Comparison of ENCODE assay signal across 9 cellular contexts in the genomic region with DNA sequence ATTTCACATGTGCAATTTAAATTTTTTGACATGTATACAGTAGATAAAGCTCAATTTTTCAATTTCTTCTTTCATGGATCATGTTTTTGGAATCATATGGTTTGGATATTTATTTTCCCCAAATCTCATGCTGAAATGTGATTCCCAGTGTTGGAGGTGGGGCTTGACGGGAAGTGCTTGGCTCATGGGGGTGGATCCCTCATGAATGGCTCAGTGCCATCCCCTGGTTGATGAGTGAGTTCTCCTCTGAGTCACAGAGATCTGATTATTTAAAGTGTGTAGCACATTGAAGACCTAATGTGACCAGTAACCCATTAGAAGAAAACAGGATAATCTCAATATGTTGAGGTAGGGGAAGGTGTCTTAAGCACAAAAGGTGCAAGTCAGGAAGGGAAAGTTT. TPM values are rescaled to one million over a fixed set of nuclear protein-coding genes. Genes with fewer than 3 reads are reported as not detected.
DNase-seq lines count a peak whose midpoint lies in the region; ATAC-seq lines count a peak whose summit lies in the region.
"Had no signal": no experiment of that assay in that cellular context is flagged by ENCODE, and none has a peak within 500 bp of the region (broad histone marks: within the 10 kb centered on the region; RNA-seq: fewer than 3 reads in every experiment).

No MANE protein-coding gene starts in this region.

- DNase-seq in NCI-H2196 (lab: John Stamatoyannopoulos, UW; ENCODE audit: unreplicated experiment) (peak; percentile 15), NCI-H2196 treated with DMSO at 0.1 percent for 48 hours (lab: John Stamatoyannopoulos, UW; ENCODE audit: unreplicated experiment) (no peak), brain pericyte (ENCODE audit: low read depth, low spot score) (peak; percentile 63), iPS-NIHi7 (ENCODE audit: extremely low spot score) (peak; percentile 28), NCI-H69 (lab: John Stamatoyannopoulos, UW) (no peak)
- no peak for DNase-seq in activated T-cell treated with anti-CD3 and anti-CD28 coated beads, Interleukin-2, amount 50 U/mL, for 24 hours

- peak overlapping the region in 2 of 3 donors; percentile 64 to 94 for H3K4me3 ChIP-seq in skeletal muscle tissue (ENCODE audit: low read length in 3 of 3)

- peak overlapping the region; percentile 93 for H3K27ac ChIP-seq in skeletal muscle tissue (ENCODE audit: low read depth, low read length)

- peaks cover 0 to 3% (median 0%) of the 10 kb centered on the region in 3 donors for H3K9me3 ChIP-seq in skeletal muscle tissue (ENCODE audit: control insufficient read depth in 3 of 3, low read length in 3 of 3)

- H3K27ac Mint-ChIP-seq in activated T-cell treated with anti-CD3 and anti-CD28 coated beads, Interleukin-2, amount 50 U/mL, for 24 hours: no peak overlapping the region

- H3K27me3 Mint-ChIP-seq in activated T-cell treated with anti-CD3 and anti-CD28 coated beads, Interleukin-2, amount 50 U/mL, for 24 hours: no peaks in the 10 kb centered on the region
- H3K27me3 Mint-ChIP-seq: B cell had no signal

- no peaks in the 10 kb centered on the region for H3K9me3 Mint-ChIP-seq in activated T-cell treated with anti-CD3 and anti-CD28 coated beads, Interleukin-2, amount 50 U/mL, for 24 hours

- peaks cover 30% of the 10 kb centered on the region for H3K36me3 Mint-ChIP-seq in activated T-cell treated with anti-CD3 and anti-CD28 coated beads, Interleukin-2, amount 50 U/mL, for 24 hours (ENCODE audit: low read depth)

- no peaks in the 10 kb centered on the region for H3K27me3 ChIP-seq in skeletal muscle tissue (ENCODE audit: control insufficient read depth in 3 of 3, insufficient read depth in 3 of 3, low read length in 3 of 3)

- no peak overlapping the region for H3K4me3 Mint-ChIP-seq in activated T-cell treated with anti-CD3 and anti-CD28 coated beads, Interleukin-2, amount 50 U/mL, for 24 hours
- H3K4me3 Mint-ChIP-seq: B cell had no signal

- H3K9ac ChIP-seq in skeletal muscle tissue (ENCODE audit: low read depth in 1 of 3, low read length in 3 of 3): peak overlapping the region; percentile 58 to 82 (median 78)

- peaks cover 45% of the 10 kb centered on the region for H3K4me1 Mint-ChIP-seq in activated T-cell treated with anti-CD3 and anti-CD28 coated beads, Interleukin-2, amount 50 U/mL, for 24 hours (ENCODE audit: low read depth)

- no peak for ATAC-seq in HG02884 (IDR thresholded peaks at IDR 0.05; ENCODE audit: unreplicated experiment)

- H3K4me1 ChIP-seq in skeletal muscle tissue (ENCODE audit: control insufficient read depth in 3 of 3, insufficient read depth in 3 of 3, low read length in 3 of 3): peaks cover 9 to 13% (median 10%) of the 10 kb centered on the region in 3 donors

- no peaks in the 10 kb centered on the region for H3K36me3 ChIP-seq in skeletal muscle tissue (ENCODE audit: control insufficient read depth in 3 of 3, insufficient read depth in 3 of 3, low read length in 3 of 3)

RNA-seq across cellular contexts. Expression of gene IFI16, which starts 9.1 kb away (rescaled TPM):
- total RNA-seq in skeletal muscle tissue: 16.2 TPM

Comparison
In these comparisons a context has a peak if more than half of its experiments do, and no peak if none do; other contexts are left out.
1. DNase-seq: peak in NCI-H2196 (single experiment), brain pericyte (single experiment) and iPS-NIHi7 (single experiment); none in NCI-H2196 treated with DMSO at 0.1 percent for 48 hours (single experiment), activated T-cell treated with anti-CD3 and anti-CD28 coated beads, Interleukin-2, amount 50 U/mL, for 24 hours (single experiment) and NCI-H69 (single experiment).